6 cellular contexts compared by ENCODE assay signal in the genomic region with DNA sequence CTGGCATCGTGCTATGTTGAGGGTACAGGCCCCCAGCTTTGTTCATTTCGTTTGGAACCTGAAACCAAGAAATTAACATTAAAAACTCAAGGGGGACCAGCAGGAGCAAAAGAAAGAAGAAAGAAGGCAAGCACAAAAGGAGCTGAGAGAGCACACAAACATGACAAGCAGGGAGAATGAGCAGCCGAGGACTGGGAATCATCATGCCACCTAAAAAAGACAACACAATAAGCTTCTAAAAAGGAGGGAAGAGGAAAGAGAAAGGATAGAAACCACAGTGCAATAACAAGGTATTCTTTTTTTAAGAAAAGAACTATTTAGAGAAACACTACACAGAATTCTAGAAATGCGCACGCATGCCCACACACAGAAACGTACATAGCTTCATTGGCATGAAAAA.
"Had no signal": no experiment of that assay in that cellular context is flagged by ENCODE, and none has a peak within 500 bp of the region (broad histone marks: within the 10 kb centered on the region; RNA-seq: fewer than 3 reads in every experiment).

No MANE protein-coding gene starts in this region.

- ATAC-seq: HepG2, K562 had no signal

- H3K4me3 Mint-ChIP-seq: IgD-negative memory B cell had no signal

- H3K36me3 Mint-ChIP-seq: IgD-negative memory B cell had no signal

- FAIRE-seq: HepG2, HTR-8/SVneo, K562 had no signal

- H3K27ac Mint-ChIP-seq: IgD-negative memory B cell had no signal

- H3K27ac ChIP-seq: HL-60 had no signal

- H3K4me3 ChIP-seq: K562 had no signal

- DNase-seq: IMR-90 had no signal
